Comparison of ENCODE assay signal across 8 cellular contexts in genomic region chr4:123616970-123617392, GRCh38.
A peak's percentile ranks its signal among the peaks of the same experiment; 100 is the strongest.
DNase-seq lines count a peak whose midpoint lies in the region; ATAC-seq and TF ChIP-seq lines count a peak whose summit lies in the region.

No MANE protein-coding gene starts in this region.

- no peaks in the 10 kb centered on the region for H3K36me3 Mint-ChIP-seq in T-helper 1 cell treated with Interleukin-12 subunit alpha and Interleukin-12 subunit beta and Interleukin-4 antibody, amounts not matched to agents 30 μg/mL and 1 μg/mL, for 36 hours (ENCODE audit: low read depth)

- H3K36me3 ChIP-seq in neuron (ENCODE audit: insufficient read depth, low read length): no peaks in the 10 kb centered on the region

- H3K27me3 Mint-ChIP-seq in T-helper 1 cell treated with Interleukin-12 subunit alpha and Interleukin-12 subunit beta and Interleukin-4 antibody, amounts not matched to agents 30 μg/mL and 1 μg/mL, for 36 hours (ENCODE audit: low read depth): peaks cover 8% of the 10 kb centered on the region

- H3K27me3 ChIP-seq in neuron (ENCODE audit: insufficient read depth, low read length) (no peaks in the 10 kb centered on the region), foreskin keratinocyte (no peaks in the 10 kb centered on the region)

- TF ChIP-seq CTCF in fibroblast of the aortic adventitia (IDR thresholded peaks at IDR 0.05; ENCODE audit: insufficient read depth, low read length) (no peak), foreskin keratinocyte (conservative IDR thresholded peaks at IDR 0.05) (no peak)

- H3K4me3 Mint-ChIP-seq in T-helper 1 cell treated with Interleukin-12 subunit alpha and Interleukin-12 subunit beta and Interleukin-4 antibody, amounts not matched to agents 30 μg/mL and 1 μg/mL, for 36 hours: no peak overlapping the region

- no peak overlapping the region for H3K4me3 ChIP-seq in fibroblast of the aortic adventitia (ENCODE audit: low read depth, low read length)
- H3K4me3 ChIP-seq in neuron (ENCODE audit: low read length): no peak overlapping the region

- H3K9me3 ChIP-seq in neuron (ENCODE audit: low read length): no peaks in the 10 kb centered on the region

- H3K27ac ChIP-seq in foreskin keratinocyte: no peak overlapping the region

- H3K9me3 Mint-ChIP-seq in T-helper 1 cell treated with Interleukin-12 subunit alpha and Interleukin-12 subunit beta and Interleukin-4 antibody, amounts not matched to agents 30 μg/mL and 1 μg/mL, for 36 hours: no peaks in the 10 kb centered on the region

- H3K27ac Mint-ChIP-seq in T-helper 1 cell treated with Interleukin-12 subunit alpha and Interleukin-12 subunit beta and Interleukin-4 antibody, amounts not matched to agents 30 μg/mL and 1 μg/mL, for 36 hours: peak overlapping the region; percentile 32

- peak; percentile 22 for DNase-seq in activated T-cell treated with anti-CD3 and anti-CD28 coated beads, Interleukin-2, amount 50 U/mL, for 1 hour
- no peak for DNase-seq in activated T-cell treated with anti-CD3 and anti-CD28 coated beads, Interleukin-2, amount 50 U/mL, for 48 hours
- DNase-seq in HT-29 (ENCODE audit: low spot score) (peak; percentile 38), fibroblast of the aortic adventitia (ENCODE audit: low read depth) (peak; percentile 44), foreskin keratinocyte (no peak)

- peak overlapping the region; percentile 17 for H2AFZ ChIP-seq in neuron (ENCODE audit: low read depth, low read length)

- peaks cover 15% of the 10 kb centered on the region for H3K4me1 Mint-ChIP-seq in T-helper 1 cell treated with Interleukin-12 subunit alpha and Interleukin-12 subunit beta and Interleukin-4 antibody, amounts not matched to agents 30 μg/mL and 1 μg/mL, for 36 hours (ENCODE audit: low read depth)

- H3K4me1 ChIP-seq in neuron (ENCODE audit: insufficient read depth, low read length) (peaks cover 25% of the 10 kb centered on the region), foreskin keratinocyte (no peaks in the 10 kb centered on the region)

- ATAC-seq in foreskin keratinocyte (no peak), HG03025 (IDR thresholded peaks at IDR 0.05; ENCODE audit: low FRiP score, unreplicated experiment) (no peak)

Comparison
In these comparisons a context has a peak if more than half of its experiments do, and no peak if none do; other contexts are left out.
1. DNase-seq: peak in activated T-cell treated with anti-CD3 and anti-CD28 coated beads, Interleukin-2, amount 50 U/mL, for 1 hour (single experiment), HT-29 (single experiment) and fibroblast of the aortic adventitia (single experiment); none in activated T-cell treated with anti-CD3 and anti-CD28 coated beads, Interleukin-2, amount 50 U/mL, for 48 hours (0 of 2) and foreskin keratinocyte (0 of 2).